In genomic region chr14:22096511-22096890, GRCh38 we compare ENCODE assay signal across 12 cellular contexts.
DNase-seq lines count a peak whose midpoint lies in the region; ATAC-seq and TF ChIP-seq lines count a peak whose summit lies in the region.
"Had no signal": no experiment of that assay in that cellular context is flagged by ENCODE, and none has a peak within 500 bp of the region (broad histone marks: within the 10 kb centered on the region; RNA-seq: fewer than 3 reads in every experiment).

No MANE protein-coding gene starts in this region.

- ATAC-seq in heart left ventricle = no peak
- ATAC-seq in Right ventricle myocardium inferior = no peak

- H3K9me3 ChIP-seq in heart left ventricle (no peaks in the 10 kb centered on the region), KOPT-K1 (ENCODE audit: insufficient read depth, low read length, poor library complexity, severe bottlenecking) (no peaks in the 10 kb centered on the region), esophagus (ENCODE audit: control insufficient read depth in 2 of 2, insufficient read depth in 1 of 2, low read depth in 1 of 2, low read length in 1 of 2) (no peaks in the 10 kb centered on the region), vagina (no peaks in the 10 kb centered on the region), thyroid gland (no peaks in the 10 kb centered on the region)

- intact Hi-C loops in heart left ventricle (cut with DNase I) (no loop called here), Right ventricle myocardium inferior (cut with DNase I) (no loop called here), vagina (cut with DNase I) (no loop called here), thyroid gland (cut with DNase I) (no loop called here)

- no peaks in the 10 kb centered on the region for H3K27me3 ChIP-seq in heart left ventricle
- H3K27me3 ChIP-seq in esophagus (ENCODE audit: control insufficient read depth in 1 of 2, insufficient read depth in 2 of 2, low read length in 2 of 2) = no peaks in the 10 kb centered on the region
- no peaks in the 10 kb centered on the region for H3K27me3 ChIP-seq in vagina
- H3K27me3 ChIP-seq in thyroid gland = no peaks in the 10 kb centered on the region

- WGBS in heart left ventricle, 4 donors = 73 to 85% (median 80%) methylated on average over 4 of the region's 4 CpGs
- WGBS in esophagus, 2 donors = 74% methylated on average over 4 of the region's 4 CpGs
- WGBS in thyroid gland, 2 donors = 95 to 98% methylated on average over 4 of the region's 4 CpGs

- H3K36me3 ChIP-seq in heart left ventricle (no peaks in the 10 kb centered on the region), KOPT-K1 (ENCODE audit: insufficient read depth, low read length) (no peaks in the 10 kb centered on the region), esophagus (ENCODE audit: control insufficient read depth in 2 of 2, insufficient read depth in 2 of 2, low read length in 1 of 2) (no peaks in the 10 kb centered on the region), vagina (no peaks in the 10 kb centered on the region), thyroid gland (no peaks in the 10 kb centered on the region)

- H3K4me1 ChIP-seq in heart left ventricle = peaks cover 0 to 15% (median 0%) of the 10 kb centered on the region in 12 donors
- no peaks in the 10 kb centered on the region for H3K4me1 ChIP-seq in esophagus (ENCODE audit: control insufficient read depth in 2 of 2, insufficient read depth in 2 of 2, low read length in 1 of 2)
- peaks cover 20% of the 10 kb centered on the region for H3K4me1 ChIP-seq in vagina
- H3K4me1 ChIP-seq in thyroid gland = no peaks in the 10 kb centered on the region

- DNase-seq in heart left ventricle (no peak), Right ventricle myocardium inferior (ENCODE audit: missing footprints) (no peak), vagina (ENCODE audit: extremely low spot score in 2 of 2) (no peak), GOT3 (lab: John Stamatoyannopoulos, UW) (no peak), thyroid gland (no peak)
- DNase-seq in stimulated activated CD4-positive, alpha-beta T cell treated with anti-CD3 and anti-CD28 coated beads, Interleukin-4, amount 100 ng/mL, for 1 hour = no peak
- DNase-seq: aorta; effector CD4-positive, alpha-beta T cell; left cardiac atrium; NCI-H2081 treated with DMSO at 0.1 percent for 48 hours had no signal

- H3K4me3 ChIP-seq in heart left ventricle (no peak overlapping the region), esophagus (ENCODE audit: low read depth in 1 of 2, low read length in 2 of 2) (no peak overlapping the region), vagina (no peak overlapping the region), thyroid gland (replicated peaks in 1 of 3) (no peak overlapping the region)

- TF ChIP-seq CTCF in heart left ventricle (IDR thresholded peaks at IDR 0.05) (no peak), vagina (IDR thresholded peaks at IDR 0.05) (no peak), thyroid gland (IDR thresholded peaks at IDR 0.05) (no peak)

- H3K27ac ChIP-seq in heart left ventricle = peak overlapping the region in 10 of 12 donors; percentile 0 to 61 (median 48)
- peak overlapping the region; percentile 98 for H3K27ac ChIP-seq in KOPT-K1 (ENCODE audit: low read depth, low read length, poor library complexity, severe bottlenecking)
- peak overlapping the region; percentile 21 to 31 for H3K27ac ChIP-seq in esophagus (ENCODE audit: low read depth in 2 of 2, low read length in 1 of 2)
- peak overlapping the region; percentile 71 for H3K27ac ChIP-seq in vagina
- no peak overlapping the region for H3K27ac ChIP-seq in thyroid gland

- TF ChIP-seq POLR2A in heart left ventricle (IDR thresholded peaks at IDR 0.05) (no peak), vagina (IDR thresholded peaks at IDR 0.05) (no peak), thyroid gland (IDR thresholded peaks at IDR 0.05) (no peak)

Comparison
In these comparisons a context has a peak if more than half of its experiments do, and no peak if none do; other contexts are left out.
1. H3K27ac ChIP-seq: peak in heart left ventricle (10 of 12), KOPT-K1 (single experiment), esophagus (2 of 2) and vagina (single experiment); none in thyroid gland (0 of 3).